ENCODE assay signal across 8 cellular contexts in genomic region chr5:130836729-130837660, GRCh38.
DNase-seq lines count a peak whose midpoint lies in the region; ATAC-seq and TF ChIP-seq lines count a peak whose summit lies in the region.

No MANE protein-coding gene starts in this region.

- TF ChIP-seq CTCF in heart right ventricle (IDR thresholded peaks at IDR 0.05) (no peak), upper lobe of left lung (IDR thresholded peaks at IDR 0.05) (no peak)

- no peaks in the 10 kb centered on the region for H3K27me3 Mint-ChIP-seq in T-helper 17 cell

- H3K27ac Mint-ChIP-seq in T-helper 17 cell = peak overlapping the region; percentile 70

- no peak overlapping the region for H2AFZ ChIP-seq in GM23248

- no peak for TF ChIP-seq EP300 in upper lobe of left lung (IDR thresholded peaks at IDR 0.05)

- no peak overlapping the region for H3K4me2 ChIP-seq in GM23248 (ENCODE audit: unreplicated experiment)

- H3K4me3 ChIP-seq in heart right ventricle (peak overlapping the region in 7 of 10 donors; percentile 26 to 45 (median 36)), upper lobe of left lung (peak overlapping the region in 3 of 4 donors; percentile 10 to 42 (median 35)), GM23248 (no peak overlapping the region)

- no peaks in the 10 kb centered on the region for H3K79me2 ChIP-seq in GM23248 (ENCODE audit: insufficient read depth)

- intact Hi-C loops in heart right ventricle (cut with DNase I) = no loop called here
- intact Hi-C loops in left cardiac atrium (cut with DNase I) = no loop called here

- H3K4me1 ChIP-seq in heart right ventricle (peaks cover 0 to 6% (median 0%) of the 10 kb centered on the region in 9 donors), upper lobe of left lung (no peaks in the 10 kb centered on the region), GM23248 (ENCODE audit: insufficient read depth) (no peaks in the 10 kb centered on the region)

- peaks cover 4% of the 10 kb centered on the region for H3K36me3 Mint-ChIP-seq in T-helper 17 cell (ENCODE audit: low read depth)

- TF ChIP-seq POLR2A in upper lobe of left lung (IDR thresholded peaks at IDR 0.05) = no peak

- H3K9me3 ChIP-seq in heart right ventricle (peaks cover 0 to 21% (median 0%) of the 10 kb centered on the region in 11 donors), T-helper 17 cell (ENCODE audit: control insufficient read depth, low read length, poor library complexity, severe bottlenecking) (no peaks in the 10 kb centered on the region), upper lobe of left lung (no peaks in the 10 kb centered on the region), GM23248 (ENCODE audit: low read depth) (no peaks in the 10 kb centered on the region)

- H3K27ac ChIP-seq in heart right ventricle (peak overlapping the region in 1 of 10 donors; percentile 49), upper lobe of left lung (peak overlapping the region in 1 of 4 donors; percentile 10), GM23248 (no peak overlapping the region)

- peak overlapping the region; percentile 89 for H3K4me3 Mint-ChIP-seq in T-helper 17 cell

- H4K20me1 ChIP-seq in GM23248 (ENCODE audit: insufficient read depth) = no peaks in the 10 kb centered on the region

- H3F3A ChIP-seq in GM23248 (ENCODE audit: insufficient read depth) = no peaks in the 10 kb centered on the region

- ATAC-seq in heart right ventricle (no peak), left cardiac atrium (no peak), HG03095 (IDR thresholded peaks at IDR 0.05; ENCODE audit: unreplicated experiment) (peak; percentile 58), T-helper 17 cell (no peak), upper lobe of left lung (ENCODE audit: low FRiP score in 2 of 2) (peak in 1 of 2 donors; percentile 40)

- no peaks in the 10 kb centered on the region for H3K27me3 ChIP-seq in heart right ventricle
- H3K27me3 ChIP-seq in upper lobe of left lung = no peaks in the 10 kb centered on the region
- no peaks in the 10 kb centered on the region for H3K27me3 ChIP-seq in GM23248 (replicated peaks; ENCODE audit: insufficient read depth)

- WGBS in heart right ventricle, 2 donors = 51 to 64% methylated on average over 6 of the region's 6 CpGs
- WGBS in upper lobe of left lung, 2 donors = 43 to 44% methylated on average over 6 of the region's 6 CpGs
- WGBS in GM23248 (ENCODE audit: low coverage in 1 of 2, low lambda C conversion rate in 2 of 2, missing lambda C conversion rate in 2 of 2), 2 experiments = 19 to 26% methylated on average over 6 of the region's 6 CpGs

- H3K9ac ChIP-seq in GM23248 = no peak overlapping the region

- peaks cover 7% of the 10 kb centered on the region for H3K4me1 Mint-ChIP-seq in T-helper 17 cell

- H3K36me3 ChIP-seq in heart right ventricle (no peaks in the 10 kb centered on the region), upper lobe of left lung (no peaks in the 10 kb centered on the region), GM23248 (ENCODE audit: low read depth) (no peaks in the 10 kb centered on the region)

- H3K9me2 ChIP-seq in GM23248 (ENCODE audit: insufficient read depth) = no peaks in the 10 kb centered on the region

- DNase-seq in heart right ventricle = no peak
- no peak for DNase-seq in left cardiac atrium
- no peak for DNase-seq in T-helper 17 cell
- DNase-seq in glomerular visceral epithelial cell (ENCODE audit: extremely low spot score) = peak; percentile 3
- no peak for DNase-seq in upper lobe of left lung
- DNase-seq in GM23248 = no peak
- DNase-seq in activated CD4-positive, alpha-beta T cell treated with anti-CD3 and anti-CD28 coated beads, Interleukin-2, amount 50 U/mL, for 48 hours = no peak

- in situ Hi-C loops in GM23248 (cut with MboI) = no loop called here
